Comparison of ENCODE assay signal across 14 cellular contexts in the genomic region with DNA sequence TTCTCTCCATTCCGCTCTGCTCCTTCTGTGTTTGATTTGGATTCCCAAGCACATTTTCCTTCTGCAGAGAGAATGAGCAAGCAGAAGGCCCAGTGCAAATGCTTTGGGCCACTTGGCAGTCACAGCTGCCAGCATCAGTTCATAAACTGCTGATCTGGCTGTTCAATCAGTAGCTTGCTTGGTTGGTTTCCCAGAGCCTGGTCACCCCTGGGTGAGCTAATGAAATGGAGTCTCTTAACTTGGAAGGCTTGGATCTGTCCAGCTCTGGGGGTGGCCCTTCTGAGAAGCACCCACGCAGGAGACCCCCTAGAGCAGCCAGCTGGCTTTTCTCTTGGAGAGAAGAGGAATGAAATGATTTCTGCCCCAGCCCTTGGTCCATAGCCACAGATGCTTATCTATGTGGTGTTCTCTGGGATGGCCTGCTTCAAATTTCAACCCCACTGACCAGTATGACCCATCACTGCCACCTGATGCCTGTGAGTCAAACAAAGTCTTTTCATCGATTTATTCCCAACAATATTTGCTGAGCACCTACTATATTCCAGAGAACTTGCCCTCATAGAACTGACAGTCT. TPM values are rescaled to one million over a fixed set of nuclear protein-coding genes. Genes with fewer than 3 reads are reported as not detected.
A peak's percentile ranks its signal among the peaks of the same experiment; 100 is the strongest.
DNase-seq lines count a peak whose midpoint lies in the region; ATAC-seq and TF ChIP-seq lines count a peak whose summit lies in the region.
"Had no signal": no experiment of that assay in that cellular context is flagged by ENCODE, and none has a peak within 500 bp of the region (broad histone marks: within the 10 kb centered on the region; RNA-seq: fewer than 3 reads in every experiment).

No MANE protein-coding gene starts in this region.

- no peak for TF ChIP-seq POLR2A in IMR-90 (IDR thresholded peaks at IDR 0.05; ENCODE audit: low read depth, low read length)
- no peak for TF ChIP-seq POLR2A in stomach (IDR thresholded peaks at IDR 0.05)

- no peaks in the 10 kb centered on the region for H3K27me3 Mint-ChIP-seq in CD4-positive, alpha-beta T cell

- intact Hi-C loops in IMR-90 (cut with micrococcal nuclease) = no loop called here
- intact Hi-C loops in stomach (cut with DNase I; ENCODE audit: low total_unique reads) = no loop called here
- intact Hi-C loops in CD4-positive, alpha-beta T cell (cut with DNase I, micrococcal nuclease) = no loop called here

- POLR2A ChIA-PET in IMR-90 (lab: Charles Lee; ENCODE audit: unreplicated experiment) = no interaction called here
- POLR2A ChIA-PET in CD4-positive, alpha-beta T cell (lab: Charles Lee) = no interaction called here

- in situ Hi-C loops in IMR-90 (cut with MboI; ENCODE audit: low sequenced_read_pairs) = no loop called here

- TF ChIP-seq EP300 in stomach (IDR thresholded peaks at IDR 0.05) = no peak

- H3K4me1 ChIP-seq in IMR-90 (ENCODE audit: control insufficient read depth, insufficient read depth, low read length) = peaks cover 18% of the 10 kb centered on the region
- H3K4me1 ChIP-seq in stomach = peaks cover 14 to 18% (median 16%) of the 10 kb centered on the region in 4 donors

- H3K9ac ChIP-seq in IMR-90 (ENCODE audit: low read depth, low read length) = no peak overlapping the region

- peak overlapping the region; percentile 51 for H2AK9ac ChIP-seq in IMR-90 (replicated peaks; ENCODE audit: low read depth, low read length, poor library complexity)

- H3K27me3 ChIP-seq in IMR-90 (ENCODE audit: control insufficient read depth, insufficient read depth, low read length) (peaks cover 13% of the 10 kb centered on the region), stomach (no peaks in the 10 kb centered on the region)
- H3K27me3 ChIP-seq in CD4-positive, alpha-beta T cell (ENCODE audit: control insufficient read depth, insufficient read depth, low read length) = no peaks in the 10 kb centered on the region
- H3K27me3 ChIP-seq: ascending aorta, sigmoid colon had no signal

- no peak overlapping the region for H2BK15ac ChIP-seq in IMR-90 (ENCODE audit: low read depth, low read length)

- dilution Hi-C loops in IMR-90 (cut with HindIII; ENCODE audit: low sequenced_read_pairs, unreplicated experiment) = no loop called here

- no peak overlapping the region for H2BK20ac ChIP-seq in IMR-90 (ENCODE audit: low read depth, low read length)

- no peak overlapping the region for H3K56ac ChIP-seq in IMR-90 (ENCODE audit: extremely low read depth, insufficient read depth, low read length)

- no peaks in the 10 kb centered on the region; the same call in 1 of the 2 replicates for H3K9me1 ChIP-seq in IMR-90 (ENCODE audit: insufficient read depth, low read length)

- TF ChIP-seq CTCF in IMR-90 (conservative IDR thresholded peaks at IDR 0.05; ENCODE audit: low read depth, low read length) = no peak
- no peak for TF ChIP-seq CTCF in stomach (IDR thresholded peaks at IDR 0.05)
- TF ChIP-seq CTCF in CD4-positive, alpha-beta T cell (IDR thresholded peaks at IDR 0.05) = no peak

- H3K9me3 ChIP-seq in IMR-90 (ENCODE audit: control insufficient read depth, insufficient read depth, low read length) (no peaks in the 10 kb centered on the region), stomach (no peaks in the 10 kb centered on the region)
- H3K9me3 ChIP-seq in CD4-positive, alpha-beta T cell (ENCODE audit: control insufficient read depth, low read length) = no peaks in the 10 kb centered on the region
- H3K9me3 ChIP-seq: ascending aorta, sigmoid colon, tibial artery had no signal

- no peak overlapping the region for H4K91ac ChIP-seq in IMR-90 (ENCODE audit: insufficient read depth, low read depth, low read length)

- H2AFZ ChIP-seq in IMR-90 (replicated peaks; ENCODE audit: low read length, poor library complexity) = no peak overlapping the region

- no peak overlapping the region for H4K5ac ChIP-seq in IMR-90 (ENCODE audit: low read depth, low read length)

- H3K18ac ChIP-seq in IMR-90 (ENCODE audit: low read depth, low read length) = no peak overlapping the region

- no peak for ATAC-seq in IMR-90 (ENCODE audit: low read depth)
- ATAC-seq in CD4-positive, alpha-beta T cell (ENCODE audit: poor library complexity) = no peak
- no peak for ATAC-seq in HG02973 (IDR thresholded peaks at IDR 0.05; ENCODE audit: unreplicated experiment)
- ATAC-seq: GM12878 had no signal

- H2BK120ac ChIP-seq in IMR-90 (ENCODE audit: low read depth, low read length) = no peak overlapping the region

- H3K4ac ChIP-seq in IMR-90 (ENCODE audit: low read depth, low read length) = no peak overlapping the region

- no TSS peak for BruUV-seq in IMR-90 (replicated peaks; lab: Mats Ljungman, UMichigan)

- H3K36me3 Mint-ChIP-seq in CD4-positive, alpha-beta T cell (ENCODE audit: low read depth) = no peaks in the 10 kb centered on the region

- no CpG with 5 or more reads among the region's 3 CpGs for WGBS in IMR-90 (ENCODE audit: extremely low coverage in 2 of 2, insufficient read length in 1 of 2), 2 experiments
- WGBS in stomach, 5 donors = 50 to 75% (median 63%) methylated on average over 3 of the region's 3 CpGs

- H3K27ac Mint-ChIP-seq in CD4-positive, alpha-beta T cell = no peak overlapping the region

- no peak overlapping the region for H2BK5ac ChIP-seq in IMR-90 (ENCODE audit: low read depth, low read length, poor library complexity, severe bottlenecking)

- TF ChIP-seq RAD21 in IMR-90 (IDR thresholded peaks at IDR 0.05; ENCODE audit: low read length) = no peak

- no peaks in the 10 kb centered on the region for H3K4me1 Mint-ChIP-seq in CD4-positive, alpha-beta T cell (ENCODE audit: low read depth)

- no peak overlapping the region for H3K4me3 Mint-ChIP-seq in CD4-positive, alpha-beta T cell

- no peak overlapping the region for H3K4me3 ChIP-seq in IMR-90 (ENCODE audit: insufficient read depth, low read depth, low read length)
- no peak overlapping the region for H3K4me3 ChIP-seq in stomach
- H3K4me3 ChIP-seq: ascending aorta, GM12878, sigmoid colon, tibial artery had no signal

- no peak overlapping the region for H2AK5ac ChIP-seq in IMR-90 (ENCODE audit: low read depth, low read length)

- H3K23ac ChIP-seq in IMR-90 (ENCODE audit: low read depth, low read length) = no peak overlapping the region; the same call in 1 of the 2 replicates

- CTCF ChIA-PET in IMR-90 (lab: Yijun Ruan, JAX) = no interaction called here
- CTCF ChIA-PET in CD4-positive, alpha-beta T cell (lab: Charles Lee) = no interaction called here

- no peaks in the 10 kb centered on the region for H3K9me3 Mint-ChIP-seq in CD4-positive, alpha-beta T cell

- H3K27ac ChIP-seq in IMR-90 (ENCODE audit: insufficient read depth, low read length) = no peak overlapping the region
- peak overlapping the region; percentile 93 for H3K27ac ChIP-seq in angular gyrus (ENCODE audit: low read depth, low read length)
- H3K27ac ChIP-seq in stomach = no peak overlapping the region
- no peak overlapping the region for H3K27ac ChIP-seq in CD4-positive, alpha-beta T cell (ENCODE audit: low read depth, low read length)
- H3K27ac ChIP-seq: ascending aorta, sigmoid colon, tibial artery had no signal

- H3K36me3 ChIP-seq in IMR-90 (ENCODE audit: control insufficient read depth, insufficient read depth, low read length) (no peaks in the 10 kb centered on the region), stomach (no peaks in the 10 kb centered on the region)
- H3K36me3 ChIP-seq: ascending aorta, sigmoid colon, tibial artery had no signal

- H3K14ac ChIP-seq in IMR-90 (replicated peaks; ENCODE audit: low read depth, low read length) = no peak overlapping the region

- no peaks in the 10 kb centered on the region for H3K79me1 ChIP-seq in IMR-90 (ENCODE audit: low read depth in 1 of 2, low read length in 2 of 2)

- H4K20me1 ChIP-seq in IMR-90 (ENCODE audit: insufficient read depth, low read length) = 0 out of 2 replicates have a peak, but pooled peaks cover 4% of the 10 kb centered on the region

- no peak overlapping the region for H4K8ac ChIP-seq in IMR-90 (ENCODE audit: low read depth in 2 of 2, low read length in 2 of 2)

- H3K4me2 ChIP-seq in IMR-90 (ENCODE audit: low read depth, low read length) = no peak overlapping the region

- DNase-seq in IMR-90 = peak; percentile 42
- peak; percentile 35 for DNase-seq in islet precursor cell
- DNase-seq in stomach = peak; percentile 41
- DNase-seq in COLO829 (ENCODE audit: low spot score) = no peak
- no peak for DNase-seq in CD4-positive, alpha-beta T cell
- DNase-seq: activated CD8-positive, alpha-beta memory T cell treated with anti-CD3 and anti-CD28 coated beads, Interleukin-2, amount 50 U/mL, for 48 hours; NCI-H526 treated with DMSO at 0.1 percent for 48 hours; SHP77; sigmoid colon; tibial artery had no signal

TF ChIP-seq in IMR-90, 13 proteins besides CTCF, POLR2A, EP300 and RAD21:
- TF ChIP-seq RFX5 (IDR thresholded peaks at IDR 0.05; ENCODE audit: low read depth, low read length) = no peak
- TF ChIP-seq MAFK (IDR thresholded peaks at IDR 0.05; ENCODE audit: low read depth, low read length) = peak; percentile 67

RNA-seq across cellular contexts. Expression of a gene that starts 30.3 kb away (rescaled TPM):
- total RNA-seq in IMR-90 (2012; rRNA removed) (0.72 and 0.83 TPM in 2 replicates), stomach (10 to 100 TPM in 2 of 5 donors, 1 to 10 TPM in 3; 1.2 to 44.6 (median 2.2) TPM)
- polyA plus RNA-seq in IMR-90 (2012; rRNA removed) (5.0 and 5.3 TPM in 2 replicates), stomach (1 to 10 TPM; 1.1 to 1.8 (median 1.6) TPM)
- polyA plus RNA-seq in IMR-90 (2012; cell fraction: cytosol; rRNA removed) = 6.5 and 8.2 TPM in 2 replicates
- 2.1 and 3.4 TPM in 2 replicates for polyA plus RNA-seq in IMR-90 (2012; cell fraction: nucleus; rRNA removed; ENCODE audit: low replicate concordance)
- total RNA-seq in CD4-positive, alpha-beta T cell = not detected
- total RNA-seq: GM12878 had no signal
- polyA plus RNA-seq: GM12878 had no signal

RNA-seq across cellular contexts. Expression of a gene that starts 30.5 kb away (rescaled TPM):
- total RNA-seq in IMR-90 (2012; rRNA removed) (2.3 and 2.5 TPM in 2 replicates), stomach (10 to 100 TPM in 1 of 5 donors, 1 to 10 TPM in 2, under 1 TPM in 1, not detected in 1; 0.58 to 14.7 (median 3.6) TPM)
- polyA plus RNA-seq in IMR-90 (2012; rRNA removed) (1.7 and 2.3 TPM in 2 replicates), stomach (1 to 10 TPM; 1.8 to 2.7 (median 2.6) TPM)
- 0.78 and 1.1 TPM in 2 replicates for polyA plus RNA-seq in IMR-90 (2012; cell fraction: cytosol; rRNA removed)
- 0.88 and 1.3 TPM in 2 replicates for polyA plus RNA-seq in IMR-90 (2012; cell fraction: nucleus; rRNA removed; ENCODE audit: low replicate concordance)
- 1 to 10 TPM; 2.8 to 3.9 TPM for total RNA-seq in CD4-positive, alpha-beta T cell

RNA-seq across cellular contexts. Expression of a gene that starts 45.2 kb away (rescaled TPM):
- total RNA-seq in IMR-90 (2012; rRNA removed) (6.1 and 7.2 TPM in 2 replicates), stomach (10 to 100 TPM in 2 of 5 donors, 1 to 10 TPM in 3; 4.9 to 16.5 (median 8.3) TPM)
- polyA plus RNA-seq in IMR-90 (2012; rRNA removed) (14.4 and 16.4 TPM in 2 replicates), stomach (1 to 10 TPM; 3.5 to 9.7 (median 4.1) TPM)
- polyA plus RNA-seq in IMR-90 (2012; cell fraction: cytosol; rRNA removed) = 7.3 and 11.2 TPM in 2 replicates
- 38.8 and 64.4 TPM in 2 replicates for polyA plus RNA-seq in IMR-90 (2012; cell fraction: nucleus; rRNA removed; ENCODE audit: low replicate concordance)
- total RNA-seq in CD4-positive, alpha-beta T cell = 1 to 10 TPM; 9.2 to 9.8 TPM

Comparison
In these comparisons a context has a peak if more than half of its experiments do, and no peak if none do; other contexts are left out.
1. DNase-seq: peak in IMR-90 (single experiment), islet precursor cell (single experiment) and stomach (single experiment); none in COLO829 (single experiment) and CD4-positive, alpha-beta T cell (0 of 10).